Comparison of ENCODE assay signal across 1 cellular context in the genomic region with DNA sequence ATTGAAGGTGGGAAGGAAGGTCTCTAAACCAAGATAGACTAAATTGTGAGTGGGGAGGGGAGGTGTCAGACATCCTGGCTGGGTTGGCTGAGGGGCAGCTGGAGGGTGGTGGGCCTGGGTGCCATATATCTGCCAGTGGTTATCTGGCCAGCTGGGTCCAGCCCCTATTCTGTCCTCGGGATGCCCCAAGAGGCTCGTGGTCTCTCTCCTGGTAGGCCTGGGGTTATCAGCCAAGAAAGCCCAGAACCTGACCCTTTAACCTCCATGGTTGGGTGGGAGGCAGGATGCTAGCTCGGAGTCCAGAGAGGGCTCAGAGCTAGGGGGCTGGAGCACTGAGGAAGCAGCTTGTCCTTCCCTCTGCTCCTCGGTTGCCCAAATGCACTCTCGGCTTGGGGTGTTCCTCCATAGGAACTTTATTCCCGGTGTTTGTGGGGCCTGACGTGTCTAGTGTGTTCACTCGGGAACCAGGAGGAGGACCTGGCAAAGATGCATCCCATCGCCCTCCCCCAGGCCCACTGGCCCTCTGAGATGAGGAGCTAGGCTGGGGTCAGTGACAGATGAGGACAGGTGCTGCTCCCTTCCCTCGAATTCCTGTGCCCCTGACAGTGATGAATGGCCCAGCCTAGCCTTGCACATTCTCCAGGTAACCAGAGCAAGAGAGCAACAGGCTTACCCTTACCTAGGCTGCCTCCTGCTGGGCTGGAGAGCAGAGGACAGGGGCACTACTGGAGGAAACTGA.
TF ChIP-seq lines count a peak whose summit lies in the region.

No MANE protein-coding gene starts in this region.

TF ChIP-seq in HCT116, 20 proteins besides CTCF, POLR2A, EP300 and RAD21 (continued from another document):
- TF ChIP-seq SIN3A (IDR thresholded peaks at IDR 0.05; ENCODE audit: low read depth) (no peak), SP1 (IDR thresholded peaks at IDR 0.05; ENCODE audit: low read depth) (no peak), ZFX (IDR thresholded peaks at IDR 0.05) (no peak), SRF (IDR thresholded peaks at IDR 0.05; ENCODE audit: low read depth) (no peak), JUND (IDR thresholded peaks at IDR 0.05) (no peak), EZH2 (IDR thresholded peaks at IDR 0.05) (no peak), FOSL1 (IDR thresholded peaks at IDR 0.05; ENCODE audit: low read depth) (no peak), ELF1 (IDR thresholded peaks at IDR 0.05; ENCODE audit: borderline replicate concordance, low read depth) (no peak), ZNF274 (IDR thresholded peaks at IDR 0.05; ENCODE audit: low read depth, low read length) (no peak), YY1 (IDR thresholded peaks at IDR 0.05; ENCODE audit: extremely low read depth, insufficient replicate concordance, low read depth, low read length) (no peak)
- TF ChIP-seq, protein P1, sequence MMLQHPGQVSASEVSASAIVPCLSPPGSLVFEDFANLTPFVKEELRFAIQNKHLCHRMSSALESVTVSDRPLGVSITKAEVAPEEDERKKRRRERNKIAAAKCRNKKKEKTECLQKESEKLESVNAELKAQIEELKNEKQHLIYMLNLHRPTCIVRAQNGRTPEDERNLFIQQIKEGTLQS (IDR thresholded peaks at IDR 0.05) = no peak
- TF ChIP-seq, protein P2, sequence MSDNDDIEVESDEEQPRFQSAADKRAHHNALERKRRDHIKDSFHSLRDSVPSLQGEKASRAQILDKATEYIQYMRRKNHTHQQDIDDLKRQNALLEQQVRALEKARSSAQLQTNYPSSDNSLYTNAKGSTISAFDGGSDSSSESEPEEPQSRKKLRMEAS (IDR thresholded peaks at IDR 0.05) = no peak
- TF ChIP-seq, protein P3, sequence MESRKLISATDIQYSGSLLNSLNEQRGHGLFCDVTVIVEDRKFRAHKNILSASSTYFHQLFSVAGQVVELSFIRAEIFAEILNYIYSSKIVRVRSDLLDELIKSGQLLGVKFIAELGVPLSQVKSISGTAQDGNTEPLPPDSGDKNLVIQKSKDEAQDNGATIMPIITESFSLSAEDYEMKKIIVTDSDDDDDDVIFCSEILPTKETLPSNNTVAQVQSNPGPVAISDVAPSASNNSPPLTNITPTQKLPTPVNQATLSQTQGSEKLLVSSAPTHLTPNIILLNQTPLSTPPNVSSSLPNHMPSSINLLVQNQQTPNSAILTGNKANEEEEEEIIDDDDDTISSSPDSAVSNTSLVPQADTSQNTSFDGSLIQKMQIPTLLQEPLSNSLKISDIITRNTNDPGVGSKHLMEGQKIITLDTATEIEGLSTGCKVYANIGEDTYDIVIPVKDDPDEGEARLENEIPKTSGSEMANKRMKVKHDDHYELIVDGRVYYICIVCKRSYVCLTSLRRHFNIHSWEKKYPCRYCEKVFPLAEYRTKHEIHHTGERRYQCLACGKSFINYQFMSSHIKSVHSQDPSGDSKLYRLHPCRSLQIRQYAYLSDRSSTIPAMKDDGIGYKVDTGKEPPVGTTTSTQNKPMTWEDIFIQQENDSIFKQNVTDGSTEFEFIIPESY (IDR thresholded peaks at IDR 0.05; ENCODE audit: extremely low read depth, insufficient replicate concordance, low read length) = no peak
- TF ChIP-seq, protein P4, sequence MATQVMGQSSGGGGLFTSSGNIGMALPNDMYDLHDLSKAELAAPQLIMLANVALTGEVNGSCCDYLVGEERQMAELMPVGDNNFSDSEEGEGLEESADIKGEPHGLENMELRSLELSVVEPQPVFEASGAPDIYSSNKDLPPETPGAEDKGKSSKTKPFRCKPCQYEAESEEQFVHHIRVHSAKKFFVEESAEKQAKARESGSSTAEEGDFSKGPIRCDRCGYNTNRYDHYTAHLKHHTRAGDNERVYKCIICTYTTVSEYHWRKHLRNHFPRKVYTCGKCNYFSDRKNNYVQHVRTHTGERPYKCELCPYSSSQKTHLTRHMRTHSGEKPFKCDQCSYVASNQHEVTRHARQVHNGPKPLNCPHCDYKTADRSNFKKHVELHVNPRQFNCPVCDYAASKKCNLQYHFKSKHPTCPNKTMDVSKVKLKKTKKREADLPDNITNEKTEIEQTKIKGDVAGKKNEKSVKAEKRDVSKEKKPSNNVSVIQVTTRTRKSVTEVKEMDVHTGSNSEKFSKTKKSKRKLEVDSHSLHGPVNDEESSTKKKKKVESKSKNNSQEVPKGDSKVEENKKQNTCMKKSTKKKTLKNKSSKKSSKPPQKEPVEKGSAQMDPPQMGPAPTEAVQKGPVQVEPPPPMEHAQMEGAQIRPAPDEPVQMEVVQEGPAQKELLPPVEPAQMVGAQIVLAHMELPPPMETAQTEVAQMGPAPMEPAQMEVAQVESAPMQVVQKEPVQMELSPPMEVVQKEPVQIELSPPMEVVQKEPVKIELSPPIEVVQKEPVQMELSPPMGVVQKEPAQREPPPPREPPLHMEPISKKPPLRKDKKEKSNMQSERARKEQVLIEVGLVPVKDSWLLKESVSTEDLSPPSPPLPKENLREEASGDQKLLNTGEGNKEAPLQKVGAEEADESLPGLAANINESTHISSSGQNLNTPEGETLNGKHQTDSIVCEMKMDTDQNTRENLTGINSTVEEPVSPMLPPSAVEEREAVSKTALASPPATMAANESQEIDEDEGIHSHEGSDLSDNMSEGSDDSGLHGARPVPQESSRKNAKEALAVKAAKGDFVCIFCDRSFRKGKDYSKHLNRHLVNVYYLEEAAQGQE (IDR thresholded peaks at IDR 0.05; ENCODE audit: low read depth) = no peak
